1 cellular context compared by ENCODE assay signal in genomic region chr19:7757358-7757757, GRCh38.
A peak's percentile ranks its signal among the peaks of the same experiment; 100 is the strongest.
TF ChIP-seq lines count a peak whose summit lies in the region.

No MANE protein-coding gene starts in this region.

TF ChIP-seq in K562, 482 proteins besides CTCF, POLR2A, EP300 and RAD21:
- TF ChIP-seq NCOA1 (IDR thresholded peaks at IDR 0.05; ENCODE audit: low read depth), result no peak
- TF ChIP-seq ZBTB7A (IDR thresholded peaks at IDR 0.05; ENCODE audit: borderline replicate concordance, control insufficient read depth, low read depth, low read length), result peak; percentile 22; the same call in 1 of the 2 replicates
- TF ChIP-seq MEF2A (IDR thresholded peaks at IDR 0.05; ENCODE audit: control insufficient read depth, low read depth, low read length), result no peak
- TF ChIP-seq ZBTB34 (CRISPR knock-in tag; IDR thresholded peaks at IDR 0.05), result no peak
- no peak for TF ChIP-seq KDM5B (IDR thresholded peaks at IDR 0.05; ENCODE audit: insufficient replicate concordance, low read depth, low read length)
- peak; percentile 54; the same call in 1 of the 2 replicates for TF ChIP-seq CEBPZ (IDR thresholded peaks at IDR 0.05; ENCODE audit: borderline replicate concordance, low read depth, low read length)
- no peak for TF ChIP-seq MLLT1 (IDR thresholded peaks at IDR 0.05)
- peak; percentile 78 for TF ChIP-seq ZFP36 (IDR thresholded peaks at IDR 0.05; ENCODE audit: low read depth, low read length, partially characterized antibody)
